In the genomic region with DNA sequence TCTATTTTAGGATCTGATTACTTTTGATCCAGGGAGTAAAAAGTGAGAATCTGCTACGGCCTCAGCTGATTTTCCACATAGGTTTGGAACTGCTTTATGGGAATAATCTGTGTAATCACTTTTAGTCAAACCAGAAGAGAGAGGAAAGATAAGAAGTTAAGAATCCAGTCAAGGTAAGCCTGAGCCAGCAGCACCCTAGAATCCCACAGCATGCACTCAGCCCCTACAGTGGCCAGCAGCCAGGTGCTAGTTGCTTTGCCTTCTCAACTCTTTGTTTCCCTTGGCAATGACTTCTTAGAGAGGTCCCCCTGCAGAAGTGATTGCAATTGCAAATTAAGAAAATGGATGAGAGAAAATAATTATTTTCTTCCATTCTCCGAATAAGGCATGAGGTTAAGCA, we compare ENCODE assay signal across 20 cellular contexts.
"Had no signal": no experiment of that assay in that cellular context is flagged by ENCODE, and none has a peak within 500 bp of the region (broad histone marks: within the 10 kb centered on the region; RNA-seq: fewer than 3 reads in every experiment).

No MANE protein-coding gene starts in this region.

- H2AFZ ChIP-seq: parathyroid adenoma had no signal

- H3K9me3 Mint-ChIP-seq: activated CD4-positive, alpha-beta T cell treated with anti-CD3 and anti-CD28 coated beads, Interleukin-2, amount 10 ng/mL, durations not matched to agents 7 days and 5 days; activated naive CD4-positive, alpha-beta T cell treated with anti-CD3 and anti-CD28 coated beads, Interleukin-2, amount 10 ng/mL, durations not matched to agents 7 days and 5 days; activated naive CD8-positive, alpha-beta T cell treated with anti-CD3 and anti-CD28 coated beads, Interleukin-2, amount 50 U/mL, for 24 hours; activated T-cell treated with anti-CD3 and anti-CD28 coated beads, Interleukin-2, amount 50 U/mL, for 24 hours; natural killer cell; stimulated activated effector memory CD8-positive, alpha-beta T cell treated with anti-CD3 and anti-CD28 coated beads, Interleukin-12 subunit alpha, Interleukin-12 subunit beta, amount 100 ng/mL, for 72 hours had no signal

- H3K27ac ChIP-seq: heart right ventricle, lower lobe of right lung, neutrophil, parathyroid adenoma, right lobe of liver, upper lobe of right lung had no signal

- H3K27ac Mint-ChIP-seq: activated CD4-positive, alpha-beta T cell treated with anti-CD3 and anti-CD28 coated beads, Interleukin-2, amount 10 ng/mL, durations not matched to agents 7 days and 5 days; activated CD8-positive, alpha-beta T cell treated with anti-CD3 and anti-CD28 coated beads, Interleukin-2, amount 10 ng/mL, durations not matched to agents 7 days and 5 days; activated naive CD4-positive, alpha-beta T cell treated with anti-CD3 and anti-CD28 coated beads, Interleukin-2, amount 10 ng/mL, durations not matched to agents 7 days and 5 days; activated naive CD8-positive, alpha-beta T cell treated with anti-CD3 and anti-CD28 coated beads, Interleukin-2, amount 50 U/mL, for 24 hours; activated T-cell treated with anti-CD3 and anti-CD28 coated beads, Interleukin-2, amount 50 U/mL, for 24 hours; natural killer cell; stimulated activated effector memory CD8-positive, alpha-beta T cell treated with anti-CD3 and anti-CD28 coated beads, Interleukin-12 subunit alpha, Interleukin-12 subunit beta, amount 100 ng/mL, for 72 hours had no signal

- H3K36me3 Mint-ChIP-seq: activated naive CD4-positive, alpha-beta T cell treated with anti-CD3 and anti-CD28 coated beads, Interleukin-2, amount 10 ng/mL, durations not matched to agents 7 days and 5 days; natural killer cell; stimulated activated effector memory CD8-positive, alpha-beta T cell treated with anti-CD3 and anti-CD28 coated beads, Interleukin-12 subunit alpha, Interleukin-12 subunit beta, amount 100 ng/mL, for 72 hours had no signal

- H3K4me2 ChIP-seq: smooth muscle cell had no signal

- H3K4me1 Mint-ChIP-seq: activated CD4-positive, alpha-beta T cell treated with anti-CD3 and anti-CD28 coated beads, Interleukin-2, amount 10 ng/mL, durations not matched to agents 7 days and 5 days; activated naive CD4-positive, alpha-beta T cell treated with anti-CD3 and anti-CD28 coated beads, Interleukin-2, amount 10 ng/mL, durations not matched to agents 7 days and 5 days; activated naive CD8-positive, alpha-beta T cell treated with anti-CD3 and anti-CD28 coated beads, Interleukin-2, amount 50 U/mL, for 24 hours; natural killer cell; stimulated activated effector memory CD8-positive, alpha-beta T cell treated with anti-CD3 and anti-CD28 coated beads, Interleukin-12 subunit alpha, Interleukin-12 subunit beta, amount 100 ng/mL, for 72 hours had no signal

- H3K9me3 ChIP-seq: breast epithelium, heart right ventricle, lower lobe of right lung, neutrophil, right lobe of liver, upper lobe of right lung had no signal

- H3K79me2 ChIP-seq: parathyroid adenoma had no signal

- H3K9ac ChIP-seq: parathyroid adenoma had no signal

- H3K4me1 ChIP-seq: breast epithelium, lower lobe of right lung, parathyroid adenoma, right lobe of liver, upper lobe of right lung had no signal

- H3K4me3 ChIP-seq: breast epithelium, coronary artery, heart right ventricle, lower lobe of right lung, right lobe of liver, smooth muscle cell, upper lobe of right lung had no signal

- ATAC-seq: activated CD4-positive, CD25-positive, alpha-beta regulatory T cell treated with anti-CD3 and anti-CD28 coated beads, Interleukin-2, amount 50 U/mL, for 24 hours; activated CD8-positive, alpha-beta T cell treated with anti-CD3 and anti-CD28 coated beads, Interleukin-2, amount 10 ng/mL, durations not matched to agents 7 days and 5 days; activated naive CD8-positive, alpha-beta T cell treated with anti-CD3 and anti-CD28 coated beads, Interleukin-2, amount 50 U/mL, for 24 hours; esophagus mucosa; heart right ventricle; left colon; lower lobe of right lung; natural killer cell; right lobe of liver; stimulated activated effector memory CD8-positive, alpha-beta T cell treated with anti-CD3 and anti-CD28 coated beads, Interleukin-12 subunit alpha, Interleukin-12 subunit beta, amount 100 ng/mL, for 72 hours; upper lobe of right lung had no signal

- H3K4me3 Mint-ChIP-seq: activated CD4-positive, alpha-beta T cell treated with anti-CD3 and anti-CD28 coated beads, Interleukin-2, amount 10 ng/mL, durations not matched to agents 7 days and 5 days; activated CD8-positive, alpha-beta T cell treated with anti-CD3 and anti-CD28 coated beads, Interleukin-2, amount 10 ng/mL, durations not matched to agents 7 days and 5 days; activated naive CD4-positive, alpha-beta T cell treated with anti-CD3 and anti-CD28 coated beads, Interleukin-2, amount 10 ng/mL, durations not matched to agents 7 days and 5 days; activated naive CD8-positive, alpha-beta T cell treated with anti-CD3 and anti-CD28 coated beads, Interleukin-2, amount 50 U/mL, for 24 hours; activated T-cell treated with anti-CD3 and anti-CD28 coated beads, Interleukin-2, amount 50 U/mL, for 24 hours; natural killer cell; stimulated activated effector memory CD8-positive, alpha-beta T cell treated with anti-CD3 and anti-CD28 coated beads, Interleukin-12 subunit alpha, Interleukin-12 subunit beta, amount 100 ng/mL, for 72 hours had no signal

- H3K27me3 ChIP-seq: breast epithelium, heart right ventricle, neutrophil, right lobe of liver, upper lobe of right lung had no signal

- H3K36me3 ChIP-seq: breast epithelium, heart right ventricle, lower lobe of right lung, neutrophil, right lobe of liver, upper lobe of right lung had no signal

- DNase-seq: activated CD4-positive, alpha-beta T cell treated with anti-CD3 and anti-CD28 coated beads, Interleukin-2, amount 10 ng/mL, durations not matched to agents 7 days and 5 days; activated CD8-positive, alpha-beta T cell treated with anti-CD3 and anti-CD28 coated beads, Interleukin-2, amount 10 ng/mL, durations not matched to agents 7 days and 5 days; activated naive CD4-positive, alpha-beta T cell treated with anti-CD3 and anti-CD28 coated beads, Interleukin-2, amount 10 ng/mL, durations not matched to agents 7 days and 5 days; activated naive CD8-positive, alpha-beta T cell treated with anti-CD3 and anti-CD28 coated beads, Interleukin-2, amount 50 U/mL, for 24 hours; activated T-cell treated with anti-CD3 and anti-CD28 coated beads, Interleukin-2, amount 50 U/mL, for 24 hours; heart right ventricle; left colon; lower lobe of right lung; natural killer cell; right lobe of liver; stimulated activated CD4-positive, alpha-beta T cell treated with anti-CD3 and anti-CD28 coated beads, Interleukin-4, amount 100 ng/mL, for 24 hours; upper lobe of right lung had no signal
